Comparison of ENCODE assay signal across 7 cellular contexts in the genomic region with DNA sequence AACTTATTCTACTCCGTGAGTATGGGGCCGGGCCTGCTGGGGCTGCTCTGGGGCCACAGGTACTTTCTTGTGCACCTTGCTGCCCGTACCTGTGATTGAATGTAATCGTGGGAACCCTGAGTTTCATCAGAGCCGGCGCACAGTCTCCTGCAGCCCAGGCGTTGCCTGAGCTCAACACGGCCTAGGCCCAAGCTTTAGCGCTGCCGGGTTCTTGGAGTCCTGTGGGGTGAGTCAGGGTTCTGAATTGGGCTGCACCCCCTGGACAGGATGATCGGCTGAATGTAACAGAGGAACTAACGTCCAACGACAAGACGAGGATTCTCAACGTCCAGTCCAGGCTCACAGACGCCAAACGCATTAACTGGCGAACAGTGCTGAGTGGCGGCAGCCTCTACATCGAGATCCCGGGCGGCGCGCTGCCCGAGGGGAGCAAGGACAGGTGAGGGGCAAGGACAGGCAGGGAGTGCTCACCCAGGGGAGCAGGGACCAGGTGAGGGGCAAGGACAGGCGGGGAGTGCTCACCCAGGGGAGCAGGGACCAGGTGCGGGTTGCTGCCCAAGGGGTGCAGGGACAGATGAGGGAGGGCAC. TPM values are rescaled to one million over a fixed set of nuclear protein-coding genes. Genes with fewer than 3 reads are reported as not detected.
DNase-seq lines count a peak whose midpoint lies in the region; ATAC-seq and TF ChIP-seq lines count a peak whose summit lies in the region.

No MANE protein-coding gene starts in this region.

- H3K79me2 ChIP-seq in GM23338 (replicated peaks; ENCODE audit: insufficient read depth) = peaks cover 47% of the 10 kb centered on the region
- H3K79me2 ChIP-seq in neural cell (replicated peaks; ENCODE audit: insufficient read depth, low read length) = peaks cover 42% of the 10 kb centered on the region

- peaks cover 18% of the 10 kb centered on the region for H3K4me1 ChIP-seq in GM23338 (ENCODE audit: insufficient read depth)

- H3K9me2 ChIP-seq in GM23338 (ENCODE audit: insufficient read depth) (no peaks in the 10 kb centered on the region), neural cell (ENCODE audit: insufficient read depth, low read length) (no peaks in the 10 kb centered on the region)

- no peak for TF ChIP-seq RAD21 in neural cell (conservative IDR thresholded peaks at IDR 0.05)

- ATAC-seq in GM23338 = no peak
- ATAC-seq in effector memory CD8-positive, alpha-beta T cell (replicated peaks) = no peak
- ATAC-seq in GM18870 (IDR thresholded peaks at IDR 0.05; ENCODE audit: unreplicated experiment) = no peak
- no peak for ATAC-seq in GM18505 (IDR thresholded peaks at IDR 0.05; ENCODE audit: unreplicated experiment)

- H3K9ac ChIP-seq in neural cell (ENCODE audit: low read length) = peak overlapping the region; percentile 99

- H3K4me3 ChIP-seq in GM23338 (peak overlapping the region; percentile 98), neural cell (ENCODE audit: low read length) (peak overlapping the region; percentile 99)

- peak overlapping the region; percentile 93 for H3K4me3 Mint-ChIP-seq in GM23338
- H3K4me3 Mint-ChIP-seq in effector memory CD8-positive, alpha-beta T cell = peak overlapping the region; percentile 95

- H3K27me3 ChIP-seq in GM23338 (ENCODE audit: insufficient read depth) (no peaks in the 10 kb centered on the region), neural cell (ENCODE audit: insufficient read depth, low read depth, low read length) (no peaks in the 10 kb centered on the region)

- H3K36me3 Mint-ChIP-seq in GM23338 (ENCODE audit: low read depth) = peaks cover 37% of the 10 kb centered on the region
- peaks cover 78% of the 10 kb centered on the region for H3K36me3 Mint-ChIP-seq in effector memory CD8-positive, alpha-beta T cell (ENCODE audit: insufficient read depth)

- in situ Hi-C loops in SK-MEL-5 (cut with HindIII; ENCODE audit: low pct_unique_long_range_greater_than_20kb, low sequenced_read_pairs) = no loop called here

- peaks cover 7% of the 10 kb centered on the region; the same call in 2 of the 3 replicates for H3K9me3 Mint-ChIP-seq in GM23338
- no peaks in the 10 kb centered on the region for H3K9me3 Mint-ChIP-seq in effector memory CD8-positive, alpha-beta T cell

- DNase-seq in GM23338 (ENCODE audit: low spot score) = no peak
- DNase-seq in SK-MEL-5 (ENCODE audit: low read depth, low spot score) = peak; percentile 17
- no peak for DNase-seq in effector memory CD8-positive, alpha-beta T cell
- DNase-seq in NCI-H510A (lab: John Stamatoyannopoulos, UW) = no peak

- no peaks in the 10 kb centered on the region for H3K9me3 ChIP-seq in neural cell (ENCODE audit: low read length)

- peaks cover 25% of the 10 kb centered on the region for H3K4me1 Mint-ChIP-seq in GM23338
- H3K4me1 Mint-ChIP-seq in effector memory CD8-positive, alpha-beta T cell (ENCODE audit: low read depth in 2 of 2) = peaks cover 22 to 28% of the 10 kb centered on the region in 2 donors

- H3F3A ChIP-seq in GM23338 (replicated peaks; ENCODE audit: low read depth) (peaks cover 42% of the 10 kb centered on the region), neural cell (ENCODE audit: insufficient read depth, low read length, poor library complexity, severe bottlenecking) (peaks cover 4% of the 10 kb centered on the region)

- H3K4me2 ChIP-seq in GM23338 (peak overlapping the region; percentile 89), neural cell (ENCODE audit: low read length) (peak overlapping the region; percentile 65)

- peaks cover 30% of the 10 kb centered on the region for H3K27me3 Mint-ChIP-seq in GM23338 (ENCODE audit: insufficient read depth, low read depth, poor library complexity)
- no peaks in the 10 kb centered on the region for H3K27me3 Mint-ChIP-seq in effector memory CD8-positive, alpha-beta T cell

- no peak for TF ChIP-seq CTCF in GM23338 (conservative IDR thresholded peaks at IDR 0.05; ENCODE audit: low read depth in 2 of 2)
- no peak for TF ChIP-seq CTCF in neural cell (IDR thresholded peaks at IDR 0.05; ENCODE audit: poor library complexity, severe bottlenecking)

- H2AFZ ChIP-seq in GM23338 (no peak overlapping the region), neural cell (ENCODE audit: low read depth, low read length) (no peak overlapping the region)

- H3K36me3 ChIP-seq in GM23338 (ENCODE audit: insufficient read depth) (peaks cover 4% of the 10 kb centered on the region; the same call in 1 of the 2 replicates), neural cell (ENCODE audit: insufficient read depth, low read length) (no peaks in the 10 kb centered on the region)

- H3K27ac ChIP-seq in GM23338 (ENCODE audit: low read depth) = peak overlapping the region; percentile 85
- peak overlapping the region; percentile 94 for H3K27ac ChIP-seq in neural cell (ENCODE audit: low read length)

- peaks cover 27% of the 10 kb centered on the region for H4K20me1 ChIP-seq in GM23338 (replicated peaks; ENCODE audit: insufficient read depth)
- H4K20me1 ChIP-seq in neural cell (ENCODE audit: insufficient read depth) = peaks cover 42% of the 10 kb centered on the region

- TF ChIP-seq POLR2A in GM18505 (IDR thresholded peaks at IDR 0.05; ENCODE audit: borderline replicate concordance, extremely low read depth, insufficient read depth, insufficient read length) = no peak

- peak overlapping the region; percentile 89 for H3K27ac Mint-ChIP-seq in GM23338
- peak overlapping the region; percentile 95 to 99 for H3K27ac Mint-ChIP-seq in effector memory CD8-positive, alpha-beta T cell

- TF ChIP-seq EP300 in neural cell (conservative IDR thresholded peaks at IDR 0.05; ENCODE audit: poor library complexity, severe bottlenecking) = no peak

TF ChIP-seq in GM23338, 12 proteins besides CTCF, POLR2A, EP300 and RAD21 (continues in another document):
- no peak; the same call in 1 of the 2 replicates for TF ChIP-seq POLR2AphosphoS5 (IDR thresholded peaks at IDR 0.05; ENCODE audit: low read depth)
- TF ChIP-seq EZH2 (IDR thresholded peaks at IDR 0.05; ENCODE audit: low read depth, unreplicated experiment) = no peak
- no peak for TF ChIP-seq NANOG (IDR thresholded peaks at IDR 0.05; ENCODE audit: borderline replicate concordance)
- TF ChIP-seq CREB1 (CRISPR knock-in tag; IDR thresholded peaks at IDR 0.05; ENCODE audit: low read depth) = no peak

TF ChIP-seq in neural cell, 6 proteins besides CTCF, POLR2A, EP300 and RAD21 (continues in another document):
- TF ChIP-seq MXI1 (conservative IDR thresholded peaks at IDR 0.05; ENCODE audit: poor library complexity, severe bottlenecking) (no peak), SMC3 (conservative IDR thresholded peaks at IDR 0.05; ENCODE audit: poor library complexity) (no peak), EZH2 (IDR thresholded peaks at IDR 0.05; ENCODE audit: borderline replicate concordance, insufficient read depth, low read length, poor library complexity, severe bottlenecking) (no peak), TAF1 (IDR thresholded peaks at IDR 0.05; ENCODE audit: low read depth) (no peak)

RNA-seq across cellular contexts. Expression of a gene that starts 10.4 kb away (rescaled TPM):
- total RNA-seq in GM23338 (2014; rRNA removed; shearing (Covaris generic)) = not detected in 2 replicates
- polyA plus RNA-seq in GM23338 (2016; fragmentation: Nextera tagmentation; extraction: Ambion mirVana) (not detected in 2 replicates), neural cell (not detected in 2 replicates)
- total RNA-seq in SK-MEL-5 (2014; rRNA removed; shearing (Covaris generic)) = not detected in 2 replicates
- polyA plus RNA-seq in SK-MEL-5 (2015; cell fraction: cytosol; rRNA removed) = not detected in 2 replicates
- not detected in 2 replicates for polyA plus RNA-seq in SK-MEL-5 (2015; cell fraction: nucleus; rRNA removed)
- not detected in 2 replicates for polyA minus RNA-seq in neural cell

RNA-seq across cellular contexts. Expression of a gene that starts 15.4 kb away (rescaled TPM):
- 2.4 and 4.5 TPM in 2 replicates for total RNA-seq in GM23338 (2014; rRNA removed; shearing (Covaris generic))
- 3.1 and 3.7 TPM in 2 replicates for polyA plus RNA-seq in GM23338 (2016; fragmentation: Nextera tagmentation; extraction: Ambion mirVana)
- total RNA-seq in SK-MEL-5 (2014; rRNA removed; shearing (Covaris generic)) = 0.19 and 0.29 TPM in 2 replicates
- polyA plus RNA-seq in SK-MEL-5 (2015; cell fraction: cytosol; rRNA removed) = 0.38 and 0.44 TPM in 2 replicates
- polyA plus RNA-seq in SK-MEL-5 (2015; cell fraction: nucleus; rRNA removed) = not detected in 2 replicates
- polyA plus RNA-seq in neural cell = 1.3 and 1.4 TPM in 2 replicates
- polyA minus RNA-seq in neural cell = 4.9 TPM in 1 of 2 replicates, not detected in the other

RNA-seq across cellular contexts. Expression of a gene that starts 22.5 kb away (rescaled TPM):
- 2.6 and 6.8 TPM in 2 replicates for total RNA-seq in GM23338 (2014; rRNA removed; shearing (Covaris generic))
- polyA plus RNA-seq in GM23338 (2016; fragmentation: Nextera tagmentation; extraction: Ambion mirVana) (1.4 and 1.9 TPM in 2 replicates), neural cell (57.5 and 71.5 TPM in 2 replicates)
- 1.5 and 1.6 TPM in 2 replicates for total RNA-seq in SK-MEL-5 (2014; rRNA removed; shearing (Covaris generic))
- 1.6 and 1.7 TPM in 2 replicates for polyA plus RNA-seq in SK-MEL-5 (2015; cell fraction: cytosol; rRNA removed)
- 26.0 and 38.4 TPM in 2 replicates for polyA plus RNA-seq in SK-MEL-5 (2015; cell fraction: nucleus; rRNA removed)
- polyA minus RNA-seq in neural cell = 12.7 and 12.8 TPM in 2 replicates

RNA-seq across cellular contexts. Expression of a gene that starts 35.0 kb away (rescaled TPM):
- total RNA-seq in GM23338 (2014; rRNA removed; shearing (Covaris generic)) = 79.1 and 128 TPM in 2 replicates
- polyA plus RNA-seq in GM23338 (2016; fragmentation: Nextera tagmentation; extraction: Ambion mirVana) (67.7 and 76.0 TPM in 2 replicates), neural cell (14.4 and 51.6 TPM in 2 replicates)
- total RNA-seq in SK-MEL-5 (2014; rRNA removed; shearing (Covaris generic)) = 14.6 and 15.6 TPM in 2 replicates
- 30.9 and 40.3 TPM in 2 replicates for polyA plus RNA-seq in SK-MEL-5 (2015; cell fraction: cytosol; rRNA removed)
- 56.0 and 86.5 TPM in 2 replicates for polyA plus RNA-seq in SK-MEL-5 (2015; cell fraction: nucleus; rRNA removed)
- polyA minus RNA-seq in neural cell = 50.2 and 51.4 TPM in 2 replicates

RNA-seq across cellular contexts. Expression of a gene that starts 35.5 kb away (rescaled TPM):
- total RNA-seq in GM23338 (2014; rRNA removed; shearing (Covaris generic)) = 175 and 210 TPM in 2 replicates
- 142 and 146 TPM in 2 replicates for polyA plus RNA-seq in GM23338 (2016; fragmentation: Nextera tagmentation; extraction: Ambion mirVana)
- 44.5 and 45.8 TPM in 2 replicates for total RNA-seq in SK-MEL-5 (2014; rRNA removed; shearing (Covaris generic))
- 74.3 and 75.1 TPM in 2 replicates for polyA plus RNA-seq in SK-MEL-5 (2015; cell fraction: cytosol; rRNA removed)
- 105 and 115 TPM in 2 replicates for polyA plus RNA-seq in SK-MEL-5 (2015; cell fraction: nucleus; rRNA removed)
- 219 and 254 TPM in 2 replicates for polyA plus RNA-seq in neural cell
- 64.6 and 80.1 TPM in 2 replicates for polyA minus RNA-seq in neural cell
